Comparison of ENCODE assay signal across 11 cellular contexts in genomic region chr10:5817322-5818047, GRCh38. TPM values are rescaled to one million over a fixed set of nuclear protein-coding genes. Genes with fewer than 3 reads are reported as not detected.
DNase-seq lines count a peak whose midpoint lies in the region; ATAC-seq and TF ChIP-seq lines count a peak whose summit lies in the region.
"Had no signal": no experiment of that assay in that cellular context is flagged by ENCODE, and none has a peak within 500 bp of the region (broad histone marks: within the 10 kb centered on the region; RNA-seq: fewer than 3 reads in every experiment).

No MANE protein-coding gene starts in this region.

- ATAC-seq in GM18868 (IDR thresholded peaks at IDR 0.05; ENCODE audit: unreplicated experiment) (peak; percentile 22), T-cell (replicated peaks in 1 of 4) (no peak)
- ATAC-seq: esophagus mucosa had no signal

- H3K9me3 Mint-ChIP-seq in activated CD4-positive, alpha-beta memory T cell treated with anti-CD3 and anti-CD28 coated beads for 36 hours: no peaks in the 10 kb centered on the region
- no peaks in the 10 kb centered on the region for H3K9me3 Mint-ChIP-seq in activated CD4-positive, alpha-beta memory T cell treated with anti-CD3 and anti-CD28 coated beads, Interleukin-2, amount 10 ng/mL, durations not matched to agents 7 days and 5 days
- H3K9me3 Mint-ChIP-seq in T-cell: peaks cover 0 to 5% (median 0%) of the 10 kb centered on the region in 3 donors
- H3K9me3 Mint-ChIP-seq in nephron: no peaks in the 10 kb centered on the region

- DNase-seq in activated CD4-positive, alpha-beta memory T cell treated with anti-CD3 and anti-CD28 coated beads for 36 hours: peak; percentile 31
- no peak for DNase-seq in activated CD4-positive, alpha-beta memory T cell treated with anti-CD3 and anti-CD28 coated beads, Interleukin-2, amount 10 ng/mL, durations not matched to agents 7 days and 5 days
- DNase-seq in T-cell (no peak), NCI-H2107 (lab: John Stamatoyannopoulos, UW) (no peak), C1 segment of cervical spinal cord (lab: John Stamatoyannopoulos, UW) (no peak), occipital lobe (lab: John Stamatoyannopoulos, UW) (no peak)
- DNase-seq: activated gamma-delta T cell, MM.1S had no signal

- H3K4me3 Mint-ChIP-seq in activated CD4-positive, alpha-beta memory T cell treated with anti-CD3 and anti-CD28 coated beads for 36 hours: no peak overlapping the region
- no peak overlapping the region for H3K4me3 Mint-ChIP-seq in activated CD4-positive, alpha-beta memory T cell treated with anti-CD3 and anti-CD28 coated beads, Interleukin-2, amount 10 ng/mL, durations not matched to agents 7 days and 5 days
- H3K4me3 Mint-ChIP-seq in T-cell: peak overlapping the region in 1 of 3 donors; percentile 6
- peak overlapping the region in 2 of 3 experiments; percentile 2 to 24 for H3K4me3 Mint-ChIP-seq in nephron

- H3K27ac Mint-ChIP-seq in activated CD4-positive, alpha-beta memory T cell treated with anti-CD3 and anti-CD28 coated beads for 36 hours: peak overlapping the region; percentile 71
- H3K27ac Mint-ChIP-seq in activated CD4-positive, alpha-beta memory T cell treated with anti-CD3 and anti-CD28 coated beads, Interleukin-2, amount 10 ng/mL, durations not matched to agents 7 days and 5 days: no peak overlapping the region
- H3K27ac Mint-ChIP-seq in T-cell (peak overlapping the region; percentile 66 to 90), nephron (peak overlapping the region in 1 of 3 experiments; percentile 2)

- H3K4me1 Mint-ChIP-seq in activated CD4-positive, alpha-beta memory T cell treated with anti-CD3 and anti-CD28 coated beads for 36 hours (ENCODE audit: low read depth): peaks cover 56% of the 10 kb centered on the region
- peaks cover 39% of the 10 kb centered on the region for H3K4me1 Mint-ChIP-seq in activated CD4-positive, alpha-beta memory T cell treated with anti-CD3 and anti-CD28 coated beads, Interleukin-2, amount 10 ng/mL, durations not matched to agents 7 days and 5 days
- H3K4me1 Mint-ChIP-seq in T-cell (peaks cover 21 to 34% (median 27%) of the 10 kb centered on the region in 3 donors), nephron (peaks cover 10% of the 10 kb centered on the region)

- H3K36me3 Mint-ChIP-seq in activated CD4-positive, alpha-beta memory T cell treated with anti-CD3 and anti-CD28 coated beads for 36 hours: peaks cover 6% of the 10 kb centered on the region
- H3K36me3 Mint-ChIP-seq in activated CD4-positive, alpha-beta memory T cell treated with anti-CD3 and anti-CD28 coated beads, Interleukin-2, amount 10 ng/mL, durations not matched to agents 7 days and 5 days (ENCODE audit: low read depth): peaks cover 10% of the 10 kb centered on the region
- no peaks in the 10 kb centered on the region for H3K36me3 Mint-ChIP-seq in T-cell
- no peaks in the 10 kb centered on the region for H3K36me3 Mint-ChIP-seq in nephron (ENCODE audit: low read depth)

- H3K27me3 Mint-ChIP-seq in activated CD4-positive, alpha-beta memory T cell treated with anti-CD3 and anti-CD28 coated beads for 36 hours: no peaks in the 10 kb centered on the region
- no peaks in the 10 kb centered on the region for H3K27me3 Mint-ChIP-seq in activated CD4-positive, alpha-beta memory T cell treated with anti-CD3 and anti-CD28 coated beads, Interleukin-2, amount 10 ng/mL, durations not matched to agents 7 days and 5 days
- H3K27me3 Mint-ChIP-seq in T-cell (no peaks in the 10 kb centered on the region), nephron (ENCODE audit: low read depth) (no peaks in the 10 kb centered on the region)

- CTCF ChIA-PET in activated CD4-positive, alpha-beta memory T cell treated with anti-CD3 and anti-CD28 coated beads for 36 hours (lab: Charles Lee): interaction anchor here (1.6 kb wide), 1 partner anchor 133 kb away, joined by 3 read pairs; the partner anchor contains the start of gene TASOR2
- CTCF ChIA-PET in activated CD4-positive, alpha-beta memory T cell treated with anti-CD3 and anti-CD28 coated beads, Interleukin-2, amount 10 ng/mL, durations not matched to agents 7 days and 5 days (lab: Charles Lee): no interaction called here
- CTCF ChIA-PET in T-cell (lab: Charles Lee): interaction anchor here (0.7 to 1.0 kb wide), 3 partner anchors 8 to 784 kb away, joined by 3 to 10 read pairs (median 7); no protein-coding TSS in a partner anchor

- intact Hi-C loops in activated CD4-positive, alpha-beta memory T cell treated with anti-CD3 and anti-CD28 coated beads for 36 hours (cut with micrococcal nuclease): loop anchor here (10.0 kb wide), 1 partner anchor 523 kb away; no protein-coding TSS in a partner anchor

- POLR2A ChIA-PET in activated CD4-positive, alpha-beta memory T cell treated with anti-CD3 and anti-CD28 coated beads for 36 hours (lab: Charles Lee): no interaction called here
- POLR2A ChIA-PET in activated CD4-positive, alpha-beta memory T cell treated with anti-CD3 and anti-CD28 coated beads, Interleukin-2, amount 10 ng/mL, durations not matched to agents 7 days and 5 days (lab: Charles Lee): interaction anchor here (1.1 kb wide), 1 partner anchor 134 kb away, joined by 3 read pairs; no protein-coding TSS in a partner anchor
- POLR2A ChIA-PET in T-cell (lab: Charles Lee): interaction anchor here in 1 of 2 donors (0.6 kb wide), 1 partner anchor 123 kb away, joined by 3 read pairs; no protein-coding TSS in a partner anchor

- no peak for TF ChIP-seq CTCF in nephron (IDR thresholded peaks at IDR 0.05; ENCODE audit: unreplicated experiment in 3 of 3)

RNA-seq across cellular contexts. Expression of gene GDI2, which starts 4.3 kb away (rescaled TPM):
- total RNA-seq in activated CD4-positive, alpha-beta memory T cell treated with anti-CD3 and anti-CD28 coated beads for 36 hours: 100 to 1,000 TPM; 283 to 286 TPM
- total RNA-seq in activated CD4-positive, alpha-beta memory T cell treated with anti-CD3 and anti-CD28 coated beads, Interleukin-2, amount 10 ng/mL, durations not matched to agents 7 days and 5 days: 100 to 1,000 TPM; 218 to 220 TPM
- total RNA-seq in T-cell (100 to 1,000 TPM in 4 of 5 donors, 10 to 100 TPM in 1; 96.2 to 130 (median 118) TPM), occipital lobe (474 TPM)

Comparison
In these comparisons a context has a peak if more than half of its experiments do, and no peak if none do; other contexts are left out.
1. H3K4me3 Mint-ChIP-seq: peak in nephron (2 of 3); none in activated CD4-positive, alpha-beta memory T cell treated with anti-CD3 and anti-CD28 coated beads for 36 hours (single experiment) and activated CD4-positive, alpha-beta memory T cell treated with anti-CD3 and anti-CD28 coated beads, Interleukin-2, amount 10 ng/mL, durations not matched to agents 7 days and 5 days (single experiment).